Comparison of ENCODE assay signal across 1 cellular context in genomic region chr11:14891143-14892035, GRCh38.
TF ChIP-seq lines count a peak whose summit lies in the region.

No MANE protein-coding gene starts in this region.

TF ChIP-seq in HCT116, 20 proteins besides CTCF, POLR2A, EP300 and RAD21 (continued from another document):
- TF ChIP-seq REST (IDR thresholded peaks at IDR 0.05; ENCODE audit: low read depth) (no peak), POLR2AphosphoS5 (IDR thresholded peaks at IDR 0.05; ENCODE audit: low read depth, low read length) (peak; percentile 88), YY1 (IDR thresholded peaks at IDR 0.05; ENCODE audit: extremely low read depth, insufficient replicate concordance, low read depth, low read length) (peak; percentile 63), JUND (IDR thresholded peaks at IDR 0.05) (peak; percentile 46), CBX3 (IDR thresholded peaks at IDR 0.05; ENCODE audit: low read depth) (peak; percentile 93), CEBPB (IDR thresholded peaks at IDR 0.05; ENCODE audit: low read depth) (no peak), TCF7L2 (IDR thresholded peaks at IDR 0.05; ENCODE audit: borderline replicate concordance, extremely low read depth, insufficient read depth, insufficient read length) (peak; percentile 36), FOSL1 (IDR thresholded peaks at IDR 0.05; ENCODE audit: low read depth) (peak; percentile 73), EGR1 (IDR thresholded peaks at IDR 0.05; ENCODE audit: low read depth) (no peak), SRF (IDR thresholded peaks at IDR 0.05; ENCODE audit: low read depth) (0 out of 2 replicates have a peak, but pooled peaks have one; percentile 5)
